11 cellular contexts compared by ENCODE assay signal in genomic region chr17:3762922-3763776, GRCh38. TPM values are rescaled to one million over a fixed set of nuclear protein-coding genes. Genes with fewer than 3 reads are reported as not detected.
A peak's percentile ranks its signal among the peaks of the same experiment; 100 is the strongest.
DNase-seq lines count a peak whose midpoint lies in the region; ATAC-seq lines count a peak whose summit lies in the region.
"Had no signal": no experiment of that assay in that cellular context is flagged by ENCODE, and none has a peak within 500 bp of the region (broad histone marks: within the 10 kb centered on the region; RNA-seq: fewer than 3 reads in every experiment).

No MANE protein-coding gene starts in this region.

- H3K4me1 Mint-ChIP-seq in activated T-cell treated with anti-CD3 and anti-CD28 coated beads, Interleukin-2, amount 50 U/mL, for 72 hours (ENCODE audit: low read depth) = peaks cover 59% of the 10 kb centered on the region

- H3K9me3 Mint-ChIP-seq in activated T-cell treated with anti-CD3 and anti-CD28 coated beads, Interleukin-2, amount 50 U/mL, for 72 hours = peaks cover 9 to 14% of the 10 kb centered on the region in 2 donors

- peaks cover 24% of the 10 kb centered on the region for H3K27me3 Mint-ChIP-seq in activated T-cell treated with anti-CD3 and anti-CD28 coated beads, Interleukin-2, amount 50 U/mL, for 72 hours (ENCODE audit: low read depth)

- peak; percentile 36 for DNase-seq in stimulated activated naive CD4-positive, alpha-beta T cell treated with Interleukin-2 at 50 U/mL for 16 hours (lab: John Stamatoyannopoulos, UW)
- no peak for DNase-seq in stimulated activated naive CD4-positive, alpha-beta T cell (lab: John Stamatoyannopoulos, UW)
- peak; percentile 77 for DNase-seq in activated T-cell treated with anti-CD3 and anti-CD28 coated beads, Interleukin-2, amount 50 U/mL, for 72 hours
- DNase-seq in NCI-H1417 (lab: John Stamatoyannopoulos, UW) (no peak), ACHN (no peak)
- DNase-seq: amniotic stem cell, Calu3, testis had no signal

- H3K36me3 Mint-ChIP-seq in activated T-cell treated with anti-CD3 and anti-CD28 coated beads, Interleukin-2, amount 50 U/mL, for 72 hours (ENCODE audit: insufficient read depth in 2 of 2) = peaks cover 16 to 17% of the 10 kb centered on the region in 2 donors

- in situ Hi-C loops in ACHN (cut with HindIII; ENCODE audit: low pct_ligation_motif_present, low pct_unique_long_range_greater_than_20kb, low sequenced_read_pairs) = no loop called here

- H3K4me3 Mint-ChIP-seq in activated T-cell treated with anti-CD3 and anti-CD28 coated beads, Interleukin-2, amount 50 U/mL, for 72 hours = peak overlapping the region; percentile 52 to 73

- peak overlapping the region; percentile 72 for H3K27ac Mint-ChIP-seq in activated T-cell treated with anti-CD3 and anti-CD28 coated beads, Interleukin-2, amount 50 U/mL, for 72 hours

- ATAC-seq in HG03060 (IDR thresholded peaks at IDR 0.05; ENCODE audit: low read depth, unreplicated experiment) = peak; percentile 66
- ATAC-seq in activated T-cell treated with anti-CD3 and anti-CD28 coated beads, Interleukin-2, amount 50 U/mL, for 72 hours (replicated peaks in 1 of 2) = peak; percentile 70 to 80
- ATAC-seq in GM21367 (IDR thresholded peaks at IDR 0.05; ENCODE audit: unreplicated experiment) = no peak
- no peak for ATAC-seq in HG03135 (IDR thresholded peaks at IDR 0.05; ENCODE audit: unreplicated experiment)

RNA-seq across cellular contexts. Expression of gene ITGAE, which starts 37.8 kb away (rescaled TPM):
- total RNA-seq in activated T-cell treated with anti-CD3 and anti-CD28 coated beads, Interleukin-2, amount 50 U/mL, for 72 hours = 10 to 100 TPM; 62.1 to 86.3 TPM

RNA-seq across cellular contexts. Expression of gene HASPIN, which starts 39.4 kb away (rescaled TPM):
- total RNA-seq in activated T-cell treated with anti-CD3 and anti-CD28 coated beads, Interleukin-2, amount 50 U/mL, for 72 hours = 10 to 100 TPM; 23.2 to 25.7 TPM

Comparison
In these comparisons a context has a peak if more than half of its experiments do, and no peak if none do; other contexts are left out.
1. DNase-seq: peak in stimulated activated naive CD4-positive, alpha-beta T cell treated with Interleukin-2 at 50 U/mL for 16 hours (single experiment) and activated T-cell treated with anti-CD3 and anti-CD28 coated beads, Interleukin-2, amount 50 U/mL, for 72 hours (2 of 2); none in stimulated activated naive CD4-positive, alpha-beta T cell (0 of 6), NCI-H1417 (0 of 3) and ACHN (single experiment).
2. ATAC-seq: peak in HG03060 (single experiment) and activated T-cell treated with anti-CD3 and anti-CD28 coated beads, Interleukin-2, amount 50 U/mL, for 72 hours (2 of 2); none in GM21367 (single experiment) and HG03135 (single experiment).